In genomic region chr1:239067058-239067457, GRCh38 we compare ENCODE assay signal across 33 cellular contexts.
"Had no signal": no experiment of that assay in that cellular context is flagged by ENCODE, and none has a peak within 500 bp of the region (broad histone marks: within the 10 kb centered on the region; RNA-seq: fewer than 3 reads in every experiment).

No MANE protein-coding gene starts in this region.

- DNase-seq: Karpas-422, NCI-H1048, NCI-H1092 treated with DMSO at 0.1 percent for 48 hours, NCI-H1105 treated with DMSO at 0.1 percent for 48 hours, NCI-H1436, NCI-H146, NCI-H1694, NCI-H187, NCI-H1930, NCI-H2029 treated with DMSO at 0.1 percent for 48 hours, NCI-H2081 treated with DMSO at 0.1 percent for 48 hours, NCI-H2107, NCI-H2171, NCI-H226, NCI-H446 treated with DMSO at 0.1 percent for 48 hours, NCI-H510A, NCI-H524, NCI-H526, NCI-H69, NCI-H748 treated with DMSO at 0.1 percent for 48 hours, NCI-H82, PC-9, SHP77, SIG-M5, SJCRH30, SW 1271, T-helper 1 cell had no signal

- H3K27ac ChIP-seq: PC-9, RWPE1, SJCRH30, SK-N-MC had no signal

- H2AFZ ChIP-seq: PC-9 had no signal

- H3K4me2 ChIP-seq: PC-9 had no signal

- H3K4me1 ChIP-seq: SJCRH30 had no signal

- H3K36me3 ChIP-seq: SJCRH30 had no signal

- ATAC-seq: Panc1, Right ventricle myocardium inferior, SK-N-SH treated with all-trans-retinoic acid at 6 μM for 48 hours had no signal

- FAIRE-seq: RCC 7860 had no signal

- H3K9me3 ChIP-seq: SJCRH30 had no signal

- H3K4me3 ChIP-seq: PC-9, SJCRH30, SK-N-MC had no signal

- H3K27me3 ChIP-seq: SJCRH30 had no signal
